ENCODE assay signal across 18 cellular contexts in genomic region chr15:100740105-100740504, GRCh38.
DNase-seq lines count a peak whose midpoint lies in the region; FAIRE-seq and TF ChIP-seq lines count a peak whose summit lies in the region.
"Had no signal": no experiment of that assay in that cellular context is flagged by ENCODE, and none has a peak within 500 bp of the region (broad histone marks: within the 10 kb centered on the region; RNA-seq: fewer than 3 reads in every experiment).

No MANE protein-coding gene starts in this region.

- peaks cover 26% of the 10 kb centered on the region for H3K27me3 Mint-ChIP-seq in activated CD4-positive, alpha-beta T cell treated with anti-CD3 and anti-CD28 coated beads, Interleukin-2, amount 10 ng/mL, durations not matched to agents 24 days and 14 days

- intact Hi-C loops in activated CD4-positive, alpha-beta T cell treated with anti-CD3 and anti-CD28 coated beads, Interleukin-2, amount 10 ng/mL, durations not matched to agents 24 days and 14 days (cut with micrococcal nuclease) = no loop called here

- no peak overlapping the region for H4K5ac ChIP-seq in mesendoderm (ENCODE audit: low read length)

- H3K9me3 Mint-ChIP-seq in activated CD4-positive, alpha-beta T cell treated with anti-CD3 and anti-CD28 coated beads, Interleukin-2, amount 10 ng/mL, durations not matched to agents 24 days and 14 days = no peaks in the 10 kb centered on the region

- no peak overlapping the region for H3K4me2 ChIP-seq in mesendoderm (ENCODE audit: low read length)

- no peak overlapping the region for H3K27ac ChIP-seq in mesendoderm (ENCODE audit: low read depth, low read length)
- H3K27ac ChIP-seq: HL-60 had no signal

- peak; percentile 21 for DNase-seq in activated CD4-positive, alpha-beta T cell treated with anti-CD3 and anti-CD28 coated beads, Interleukin-2, amount 10 ng/mL, durations not matched to agents 24 days and 14 days
- no peak for DNase-seq in activated CD4-positive, alpha-beta T cell treated with anti-CD3 and anti-CD28 coated beads for 1 hour
- DNase-seq in NCI-H2029 treated with DMSO at 0.1 percent for 48 hours (lab: John Stamatoyannopoulos, UW) = peak; percentile 47
- DNase-seq in fibroblast of mammary gland (ENCODE audit: low read depth) = peak; percentile 51
- no peak for DNase-seq in mesendoderm
- DNase-seq in COLO829 (ENCODE audit: low spot score) = no peak
- DNase-seq in GM19239 (ENCODE audit: insufficient read length, low spot score) = no peak
- DNase-seq in GM03348 (ENCODE audit: low spot score) = no peak
- DNase-seq: NCI-H1417, NCI-H1930, NCI-H510A, NCI-H82, SW 1271 had no signal

- H3K56ac ChIP-seq in mesendoderm (ENCODE audit: low read length) = no peak overlapping the region

- no peaks in the 10 kb centered on the region for H3K36me3 ChIP-seq in mesendoderm (ENCODE audit: control insufficient read depth, insufficient read depth, low read length)

- H3K27ac Mint-ChIP-seq in activated CD4-positive, alpha-beta T cell treated with anti-CD3 and anti-CD28 coated beads, Interleukin-2, amount 10 ng/mL, durations not matched to agents 24 days and 14 days = no peak overlapping the region

- no peaks in the 10 kb centered on the region for H3K27me3 ChIP-seq in mesendoderm (ENCODE audit: insufficient read depth, low read length, poor library complexity)

- no peak overlapping the region for H3K18ac ChIP-seq in mesendoderm (ENCODE audit: low read length)

- no peak for FAIRE-seq in GM19239 (lab: Jason Lieb, UNC)
- FAIRE-seq: GM12878, GM18507, K562, RCC 7860 had no signal

- H3K36me3 Mint-ChIP-seq in activated CD4-positive, alpha-beta T cell treated with anti-CD3 and anti-CD28 coated beads, Interleukin-2, amount 10 ng/mL, durations not matched to agents 24 days and 14 days (ENCODE audit: low read depth) = no peaks in the 10 kb centered on the region

- H2BK120ac ChIP-seq in mesendoderm (ENCODE audit: low read depth, low read length) = no peak overlapping the region

- H3K4me3 Mint-ChIP-seq in activated CD4-positive, alpha-beta T cell treated with anti-CD3 and anti-CD28 coated beads, Interleukin-2, amount 10 ng/mL, durations not matched to agents 24 days and 14 days = no peak overlapping the region

- H3K79me2 ChIP-seq in mesendoderm (ENCODE audit: control insufficient read depth, insufficient read depth, low read length) = no peaks in the 10 kb centered on the region

- H3K4me3 ChIP-seq in fibroblast of mammary gland (ENCODE audit: control insufficient read depth, low read depth, low read length) = no peak overlapping the region
- no peak overlapping the region for H3K4me3 ChIP-seq in mesendoderm (ENCODE audit: low read length)
- H3K4me3 ChIP-seq: GM12878, K562 had no signal

- no peak overlapping the region for H2AK5ac ChIP-seq in mesendoderm (ENCODE audit: low read length)

- H3K9ac ChIP-seq in mesendoderm (ENCODE audit: low read length) = no peak overlapping the region

- H3K79me1 ChIP-seq in mesendoderm (ENCODE audit: low read length) = no peaks in the 10 kb centered on the region

- no peak overlapping the region for H2BK5ac ChIP-seq in mesendoderm (ENCODE audit: low read length)

- no peak overlapping the region for H2BK15ac ChIP-seq in mesendoderm (replicated peaks; ENCODE audit: low read depth)

- no CpG with 5 or more reads among the region's 1 CpG for WGBS in mesendoderm (ENCODE audit: extremely low coverage, insufficient coverage, low lambda C conversion rate)

- no peaks in the 10 kb centered on the region for H3K4me1 Mint-ChIP-seq in activated CD4-positive, alpha-beta T cell treated with anti-CD3 and anti-CD28 coated beads, Interleukin-2, amount 10 ng/mL, durations not matched to agents 24 days and 14 days

- H3K4me1 ChIP-seq in mesendoderm (ENCODE audit: control insufficient read depth, low read depth, low read length) = no peaks in the 10 kb centered on the region

- TF ChIP-seq CTCF in fibroblast of mammary gland (conservative IDR thresholded peaks at IDR 0.05; ENCODE audit: control insufficient read depth, insufficient read depth, low read depth, low read length) = no peak

- no peak overlapping the region for H3K4ac ChIP-seq in mesendoderm (ENCODE audit: low read depth, low read length)

- H3K23ac ChIP-seq in mesendoderm (ENCODE audit: low read length) = no peak overlapping the region

- no peak overlapping the region for H4K8ac ChIP-seq in mesendoderm (ENCODE audit: low read depth, low read length)

Comparison
In these comparisons a context has a peak if more than half of its experiments do, and no peak if none do; other contexts are left out.
1. DNase-seq: peak in activated CD4-positive, alpha-beta T cell treated with anti-CD3 and anti-CD28 coated beads, Interleukin-2, amount 10 ng/mL, durations not matched to agents 24 days and 14 days (single experiment), NCI-H2029 treated with DMSO at 0.1 percent for 48 hours (single experiment) and fibroblast of mammary gland (single experiment); none in activated CD4-positive, alpha-beta T cell treated with anti-CD3 and anti-CD28 coated beads for 1 hour (single experiment), mesendoderm (single experiment), COLO829 (single experiment), GM19239 (single experiment) and GM03348 (single experiment).